ENCODE assay signal across 2 cellular contexts in the genomic region with DNA sequence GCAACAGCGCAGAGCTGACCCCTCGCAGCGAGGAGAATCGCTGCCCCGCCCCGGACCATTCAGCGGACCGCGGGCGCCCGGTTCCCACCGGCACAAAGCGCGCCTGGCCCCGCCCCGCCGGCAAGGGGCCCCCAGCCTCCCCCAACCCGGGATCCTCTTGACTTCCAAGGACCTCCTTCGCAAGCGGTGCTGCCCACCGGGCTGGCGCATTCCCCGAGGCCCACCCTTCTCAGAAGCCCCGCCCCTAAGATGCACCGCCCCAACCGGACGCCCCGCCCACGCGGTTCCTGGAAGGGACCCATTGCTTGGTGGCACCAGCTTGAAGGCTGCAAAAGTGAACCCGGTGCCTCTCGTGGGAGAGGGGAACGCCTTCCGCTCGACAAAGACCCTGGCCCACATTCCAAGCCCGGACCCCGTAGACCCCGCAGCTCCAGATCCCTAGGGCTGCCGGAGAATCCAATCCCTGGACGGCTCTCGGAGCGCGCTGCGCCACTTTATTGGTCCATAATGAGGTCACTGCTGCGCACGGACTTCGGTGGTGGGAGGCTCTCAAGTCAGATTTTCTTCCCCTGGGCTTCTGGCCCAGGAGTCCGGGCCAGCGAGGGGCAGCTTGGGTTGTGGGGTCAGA.
TF ChIP-seq lines count a peak whose summit lies in the region.

No MANE protein-coding gene starts in this region.

TF ChIP-seq in Ishikawa, 13 proteins besides CTCF, POLR2A, EP300 and RAD21:
- TF ChIP-seq EGR1 (IDR thresholded peaks at IDR 0.05) = peak; percentile 52; the same call in 1 of the 2 replicates
- TF ChIP-seq USF1 (IDR thresholded peaks at IDR 0.05) = no peak

TF ChIP-seq in H1, 55 proteins besides CTCF, POLR2A, EP300 and RAD21:
- no peak for TF ChIP-seq CBX5 (IDR thresholded peaks at IDR 0.05; ENCODE audit: low read depth, low read length)
- no peak for TF ChIP-seq TCF12 (IDR thresholded peaks at IDR 0.05; ENCODE audit: low read depth, low read length)
- TF ChIP-seq KDM5A (IDR thresholded peaks at IDR 0.05; ENCODE audit: low read length) = no peak
- TF ChIP-seq POLR2AphosphoS5 (IDR thresholded peaks at IDR 0.05; ENCODE audit: low read depth, low read length) = no peak
- peak; percentile 57 for TF ChIP-seq TAF7 (optimal IDR thresholded peaks at IDR 0.05; ENCODE audit: borderline replicate concordance, low read depth, low read length)
- TF ChIP-seq TEAD4 (IDR thresholded peaks at IDR 0.05; ENCODE audit: low read depth, low read length) = 0 out of 2 replicates have a peak, but pooled peaks have one; percentile 6
- peak; percentile 9 for TF ChIP-seq KDM4A (IDR thresholded peaks at IDR 0.05; ENCODE audit: low read depth, low read length, severe bottlenecking)
- peak; percentile 52; the same call in 1 of the 2 replicates for TF ChIP-seq EGR1 (IDR thresholded peaks at IDR 0.05; ENCODE audit: borderline replicate concordance, low read depth, low read length)
- peak; percentile 73 for TF ChIP-seq NANOG (IDR thresholded peaks at IDR 0.05; ENCODE audit: insufficient read depth, low read depth, low read length, poor library complexity, severe bottlenecking)
- TF ChIP-seq, protein P1, sequence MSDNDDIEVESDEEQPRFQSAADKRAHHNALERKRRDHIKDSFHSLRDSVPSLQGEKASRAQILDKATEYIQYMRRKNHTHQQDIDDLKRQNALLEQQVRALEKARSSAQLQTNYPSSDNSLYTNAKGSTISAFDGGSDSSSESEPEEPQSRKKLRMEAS (IDR thresholded peaks at IDR 0.05) = peak; percentile 44; the same call in 1 of the 2 replicates
- TF ChIP-seq CTBP2 (IDR thresholded peaks at IDR 0.05; ENCODE audit: borderline replicate concordance, insufficient read depth, insufficient read length, low read length) = no peak
- TF ChIP-seq, protein P2, sequence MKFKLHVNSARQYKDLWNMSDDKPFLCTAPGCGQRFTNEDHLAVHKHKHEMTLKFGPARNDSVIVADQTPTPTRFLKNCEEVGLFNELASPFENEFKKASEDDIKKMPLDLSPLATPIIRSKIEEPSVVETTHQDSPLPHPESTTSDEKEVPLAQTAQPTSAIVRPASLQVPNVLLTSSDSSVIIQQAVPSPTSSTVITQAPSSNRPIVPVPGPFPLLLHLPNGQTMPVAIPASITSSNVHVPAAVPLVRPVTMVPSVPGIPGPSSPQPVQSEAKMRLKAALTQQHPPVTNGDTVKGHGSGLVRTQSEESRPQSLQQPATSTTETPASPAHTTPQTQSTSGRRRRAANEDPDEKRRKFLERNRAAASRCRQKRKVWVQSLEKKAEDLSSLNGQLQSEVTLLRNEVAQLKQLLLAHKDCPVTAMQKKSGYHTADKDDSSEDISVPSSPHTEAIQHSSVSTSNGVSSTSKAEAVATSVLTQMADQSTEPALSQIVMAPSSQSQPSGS (IDR thresholded peaks at IDR 0.05; ENCODE audit: low read length) = peak; percentile 26; the same call in 1 of the 2 replicates
- TF ChIP-seq SP1 (IDR thresholded peaks at IDR 0.05; ENCODE audit: low read depth, low read length) = no peak; the same call in 1 of the 2 replicates
- no peak for TF ChIP-seq HDAC6 (IDR thresholded peaks at IDR 0.05; ENCODE audit: low read depth, low read length)
- TF ChIP-seq BACH1 (IDR thresholded peaks at IDR 0.05; ENCODE audit: low read length) = 0 out of 2 replicates have a peak, but pooled peaks have one; percentile 28
- TF ChIP-seq YY1 (IDR thresholded peaks at IDR 0.05; ENCODE audit: low read depth, low read length) = no peak
- TF ChIP-seq ASH2L (IDR thresholded peaks at IDR 0.05; ENCODE audit: low read length) = no peak
- no peak for TF ChIP-seq RFX5 (IDR thresholded peaks at IDR 0.05; ENCODE audit: borderline replicate concordance, low read depth, low read length)
